30 cellular contexts compared by ENCODE assay signal in genomic region chr10:17590969-17591645, GRCh38. TPM values are rescaled to one million over a fixed set of nuclear protein-coding genes. Genes with fewer than 3 reads are reported as not detected.
"Had no signal": no experiment of that assay in that cellular context is flagged by ENCODE, and none has a peak within 500 bp of the region (broad histone marks: within the 10 kb centered on the region; RNA-seq: fewer than 3 reads in every experiment).

No MANE protein-coding gene starts in this region.

- DNase-seq: activated B cell treated with CpG ODN at 0.5 μM for 24 hours; activated CD4-positive, alpha-beta T cell treated with anti-CD3 and anti-CD28 coated beads for 4 hours; activated CD4-positive, alpha-beta T cell treated with anti-CD3 and anti-CD28 coated beads, Interleukin-2, amount 50 U/mL, for 4 hours; activated CD4-positive, CD25-positive, alpha-beta regulatory T cell treated with anti-CD3 and anti-CD28 coated beads, Interleukin-2, amount 50 U/mL, for 72 hours; activated CD8-positive, alpha-beta T cell treated with anti-CD3 and anti-CD28 coated beads for 36 hours; activated gamma-delta T cell; activated naive CD4-positive, alpha-beta T cell treated with Interleukin-2 at 50 U/mL for 16 hours; activated naive CD8-positive, alpha-beta T cell treated with anti-CD3 and anti-CD28 coated beads, Interleukin-2, amount 10 ng/mL, durations not matched to agents 7 days and 5 days; activated T-cell treated with anti-CD3 and anti-CD28 coated beads, Interleukin-2, amount 50 U/mL, for 24 hours; amygdala; NCI-H1092 treated with DMSO at 0.1 percent for 48 hours; NCI-H1417; NCI-H146; NCI-H187; NCI-H2029 treated with DMSO at 0.1 percent for 48 hours; NCI-H2107; NCI-H2171; NCI-H510A treated with DMSO at 0.1 percent for 48 hours; NCI-H526 treated with DMSO at 0.1 percent for 48 hours; NCI-H82; SIG-M5; SW 1271; T1000 had no signal

- H3K36me3 Mint-ChIP-seq: activated naive CD4-positive, alpha-beta T cell treated with anti-CD3 and anti-CD28 coated beads, Interleukin-2, amount 50 U/mL, for 24 hours; activated naive CD8-positive, alpha-beta T cell treated with anti-CD3 and anti-CD28 coated beads, Interleukin-2, amount 10 ng/mL, durations not matched to agents 7 days and 5 days had no signal

- H3K4me3 ChIP-seq: ascending aorta, cardiac muscle cell, K562 had no signal

- H3K4me1 Mint-ChIP-seq: central memory CD8-positive, alpha-beta T cell had no signal

- H3K27me3 ChIP-seq: ascending aorta, cardiac muscle cell had no signal

- H3K27ac ChIP-seq: ascending aorta, cardiac muscle cell had no signal

- H3K9me3 Mint-ChIP-seq: activated B cell treated with CpG ODN at 0.5 μM for 24 hours; activated CD8-positive, alpha-beta T cell treated with anti-CD3 and anti-CD28 coated beads for 36 hours; activated naive CD4-positive, alpha-beta T cell treated with anti-CD3 and anti-CD28 coated beads, Interleukin-2, amount 50 U/mL, for 24 hours; activated naive CD8-positive, alpha-beta T cell treated with anti-CD3 and anti-CD28 coated beads, Interleukin-2, amount 10 ng/mL, durations not matched to agents 7 days and 5 days; activated T-cell treated with anti-CD3 and anti-CD28 coated beads, Interleukin-2, amount 50 U/mL, for 24 hours; activated T-helper 2 cell treated with anti-CD3 and anti-CD28 coated beads, Interferon-gamma antibody, Interleukin-2, Interleukin-4, amounts not matched to agents 10 μg/mL and 5 μg/mL and 100 μg/mL, durations not matched to agents 14 hours and 24 hours and 36 hours; central memory CD8-positive, alpha-beta T cell had no signal

- H3K4me3 Mint-ChIP-seq: activated B cell treated with CpG ODN at 0.5 μM for 24 hours; activated CD8-positive, alpha-beta T cell treated with anti-CD3 and anti-CD28 coated beads for 36 hours; activated naive CD4-positive, alpha-beta T cell treated with anti-CD3 and anti-CD28 coated beads, Interleukin-2, amount 50 U/mL, for 24 hours; activated naive CD8-positive, alpha-beta T cell treated with anti-CD3 and anti-CD28 coated beads, Interleukin-2, amount 10 ng/mL, durations not matched to agents 7 days and 5 days; activated T-cell treated with anti-CD3 and anti-CD28 coated beads, Interleukin-2, amount 50 U/mL, for 24 hours; central memory CD8-positive, alpha-beta T cell had no signal

- H3K27me3 Mint-ChIP-seq: activated B cell treated with CpG ODN at 0.5 μM for 24 hours; activated CD8-positive, alpha-beta T cell treated with anti-CD3 and anti-CD28 coated beads for 36 hours; activated naive CD4-positive, alpha-beta T cell treated with anti-CD3 and anti-CD28 coated beads, Interleukin-2, amount 50 U/mL, for 24 hours; activated naive CD8-positive, alpha-beta T cell treated with anti-CD3 and anti-CD28 coated beads, Interleukin-2, amount 10 ng/mL, durations not matched to agents 7 days and 5 days; activated T-cell treated with anti-CD3 and anti-CD28 coated beads, Interleukin-2, amount 50 U/mL, for 24 hours; central memory CD8-positive, alpha-beta T cell had no signal

- H3K4me1 ChIP-seq: ascending aorta had no signal

- H3K27ac Mint-ChIP-seq: activated B cell treated with CpG ODN at 0.5 μM for 24 hours; activated CD8-positive, alpha-beta T cell treated with anti-CD3 and anti-CD28 coated beads for 36 hours; activated naive CD4-positive, alpha-beta T cell treated with anti-CD3 and anti-CD28 coated beads, Interleukin-2, amount 50 U/mL, for 24 hours; activated naive CD8-positive, alpha-beta T cell treated with anti-CD3 and anti-CD28 coated beads, Interleukin-2, amount 10 ng/mL, durations not matched to agents 7 days and 5 days; activated T-cell treated with anti-CD3 and anti-CD28 coated beads, Interleukin-2, amount 50 U/mL, for 24 hours; activated T-helper 2 cell treated with anti-CD3 and anti-CD28 coated beads, Interferon-gamma antibody, Interleukin-2, Interleukin-4, amounts not matched to agents 10 μg/mL and 5 μg/mL and 100 μg/mL, durations not matched to agents 14 hours and 24 hours and 36 hours had no signal

- H3K9me3 ChIP-seq: ascending aorta had no signal

RNA-seq across cellular contexts. Expression of gene HACD1, which starts 26.1 kb away (rescaled TPM):
- total RNA-seq: T-helper 1 cell treated with Interleukin-12 subunit alpha and Interleukin-12 subunit beta and Interleukin-4 antibody, amounts not matched to agents 30 ng/mL and 1 ng/mL, for 36 hours had no signal
